Comparison of ENCODE assay signal across 16 cellular contexts in genomic region chr22:19455033-19455432, GRCh38.
"Had no signal": no experiment of that assay in that cellular context is flagged by ENCODE, and none has a peak within 500 bp of the region (broad histone marks: within the 10 kb centered on the region; RNA-seq: fewer than 3 reads in every experiment).

No MANE protein-coding gene starts in this region.

- H3K9me3 Mint-ChIP-seq: activated naive CD8-positive, alpha-beta T cell treated with anti-CD3 and anti-CD28 coated beads, Interleukin-2, amount 50 U/mL, for 24 hours; activated T-helper 2 cell treated with anti-CD3 and anti-CD28 coated beads, Interferon-gamma antibody, Interleukin-2, Interleukin-4, amounts not matched to agents 10 μg/mL and 5 μg/mL and 100 μg/mL, durations not matched to agents 14 hours and 24 hours and 36 hours; endodermal cell; nephron had no signal

- DNase-seq: activated CD4-positive, alpha-beta T cell treated with anti-CD3 and anti-CD28 coated beads, Interleukin-2, amount 50 U/mL, for 1 hour; activated naive CD4-positive, alpha-beta T cell; activated naive CD8-positive, alpha-beta T cell treated with anti-CD3 and anti-CD28 coated beads, Interleukin-2, amount 50 U/mL, for 24 hours; cerebellar nuclear complex; cortex of kidney; endodermal cell; heart left ventricle; midbrain; pancreas; psoas muscle; stimulated activated CD4-positive, alpha-beta T cell treated with anti-CD3 and anti-CD28 coated beads, Interleukin-4, amount 100 ng/mL, for 24 hours; transverse colon had no signal

- H3K27ac Mint-ChIP-seq: activated T-helper 2 cell treated with anti-CD3 and anti-CD28 coated beads, Interferon-gamma antibody, Interleukin-2, Interleukin-4, amounts not matched to agents 10 μg/mL and 5 μg/mL and 100 μg/mL, durations not matched to agents 14 hours and 24 hours and 36 hours; endodermal cell; nephron had no signal

- H3K27ac ChIP-seq: epithelial cell of prostate, heart left ventricle, pancreas, psoas muscle, right atrium auricular region, transverse colon had no signal

- H3K4me3 Mint-ChIP-seq: activated naive CD8-positive, alpha-beta T cell treated with anti-CD3 and anti-CD28 coated beads, Interleukin-2, amount 50 U/mL, for 24 hours; endodermal cell; nephron had no signal

- H3K4me1 Mint-ChIP-seq: endodermal cell, nephron had no signal

- H3K27me3 Mint-ChIP-seq: activated naive CD8-positive, alpha-beta T cell treated with anti-CD3 and anti-CD28 coated beads, Interleukin-2, amount 50 U/mL, for 24 hours had no signal

- ATAC-seq: activated naive CD8-positive, alpha-beta T cell treated with anti-CD3 and anti-CD28 coated beads, Interleukin-2, amount 50 U/mL, for 24 hours; heart left ventricle; pancreas had no signal
